In genomic region chr6:1705630-1706029, GRCh38 we compare ENCODE assay signal across 28 cellular contexts.
"Had no signal": no experiment of that assay in that cellular context is flagged by ENCODE, and none has a peak within 500 bp of the region (broad histone marks: within the 10 kb centered on the region; RNA-seq: fewer than 3 reads in every experiment).

No MANE protein-coding gene starts in this region.

- H3K27me3 Mint-ChIP-seq: naive thymus-derived CD8-positive, alpha-beta T cell; stimulated activated naive CD8-positive, alpha-beta T cell treated with anti-CD3 and anti-CD28 coated beads, Interleukin-15, Interleukin-2, amounts not matched to agents 100 ng/mL and 50 ng/mL, for 24 hours had no signal

- H3K9me3 ChIP-seq: heart right ventricle, left lung, lower lobe of right lung, neutrophil, ovary, right atrium auricular region, right lobe of liver, suprapubic skin, thoracic aorta, tibial artery, upper lobe of right lung had no signal

- H3K9me3 Mint-ChIP-seq: naive thymus-derived CD8-positive, alpha-beta T cell; nephron; neural crest cell; stimulated activated effector memory CD8-positive, alpha-beta T cell treated with anti-CD3 and anti-CD28 coated beads, Interleukin-12 subunit alpha, Interleukin-12 subunit beta, amount 100 ng/mL, for 72 hours; stimulated activated naive CD8-positive, alpha-beta T cell treated with anti-CD3 and anti-CD28 coated beads, Interleukin-15, Interleukin-2, amounts not matched to agents 100 ng/mL and 50 ng/mL, for 24 hours had no signal

- H3K36me3 Mint-ChIP-seq: naive thymus-derived CD8-positive, alpha-beta T cell; stimulated activated effector memory CD8-positive, alpha-beta T cell treated with anti-CD3 and anti-CD28 coated beads, Interleukin-12 subunit alpha, Interleukin-12 subunit beta, amount 100 ng/mL, for 72 hours had no signal

- H3K4me1 Mint-ChIP-seq: stimulated activated effector memory CD8-positive, alpha-beta T cell treated with anti-CD3 and anti-CD28 coated beads, Interleukin-12 subunit alpha, Interleukin-12 subunit beta, amount 100 ng/mL, for 72 hours had no signal

- ATAC-seq: heart right ventricle; left colon; left lung; lower lobe of right lung; naive thymus-derived CD8-positive, alpha-beta T cell; right lobe of liver; stimulated activated effector memory CD8-positive, alpha-beta T cell treated with anti-CD3 and anti-CD28 coated beads, Interleukin-12 subunit alpha, Interleukin-12 subunit beta, amount 100 ng/mL, for 72 hours; upper lobe of right lung had no signal

- H3K4me3 Mint-ChIP-seq: naive thymus-derived CD8-positive, alpha-beta T cell; nephron; neural crest cell; stimulated activated effector memory CD8-positive, alpha-beta T cell treated with anti-CD3 and anti-CD28 coated beads, Interleukin-12 subunit alpha, Interleukin-12 subunit beta, amount 100 ng/mL, for 72 hours; stimulated activated naive CD8-positive, alpha-beta T cell treated with anti-CD3 and anti-CD28 coated beads, Interleukin-15, Interleukin-2, amounts not matched to agents 100 ng/mL and 50 ng/mL, for 24 hours had no signal

- H3K27ac Mint-ChIP-seq: nephron; progenitor cell of endocrine pancreas; stimulated activated effector memory CD8-positive, alpha-beta T cell treated with anti-CD3 and anti-CD28 coated beads, Interleukin-12 subunit alpha, Interleukin-12 subunit beta, amount 100 ng/mL, for 72 hours; stimulated activated naive CD8-positive, alpha-beta T cell treated with anti-CD3 and anti-CD28 coated beads, Interleukin-15, Interleukin-2, amounts not matched to agents 100 ng/mL and 50 ng/mL, for 24 hours had no signal

- DNase-seq: heart right ventricle; kidney; left colon; left lung; lower lobe of right lung; mammary epithelial cell; mesenchymal stem cell; naive thymus-derived CD8-positive, alpha-beta T cell; occipital lobe; ovary; right lobe of liver; stimulated activated CD4-positive, alpha-beta T cell treated with anti-CD3 and anti-CD28 coated beads, Interleukin-2, amount 100 ng/mL, for 24 hours; stimulated activated CD4-positive, alpha-beta T cell treated with anti-CD3 and anti-CD28 coated beads, Interleukin-4, amount 100 ng/mL, for 1 hour; stimulated activated naive CD4-positive, alpha-beta T cell; tibial artery; trophoblast cell; upper lobe of right lung had no signal

- H3K36me3 ChIP-seq: heart right ventricle, left lung, lower lobe of right lung, neutrophil, ovary, right atrium auricular region, right lobe of liver, suprapubic skin, thoracic aorta, tibial artery, upper lobe of right lung had no signal

- H3K27me3 ChIP-seq: heart right ventricle, hepatocyte, left lung, neutrophil, ovary, right atrium auricular region, right lobe of liver, suprapubic skin, tibial artery, upper lobe of right lung had no signal

- H3K27ac ChIP-seq: heart right ventricle, hepatocyte, left lung, lower lobe of right lung, neutrophil, ovary, right atrium auricular region, right lobe of liver, suprapubic skin, thoracic aorta, upper lobe of right lung had no signal

- H3K4me3 ChIP-seq: heart right ventricle, hepatocyte, left lung, lower lobe of right lung, ovary, right atrium auricular region, right lobe of liver, smooth muscle cell, suprapubic skin, thoracic aorta, tibial artery, upper lobe of right lung had no signal
